Comparison of ENCODE assay signal across 10 cellular contexts in the genomic region with DNA sequence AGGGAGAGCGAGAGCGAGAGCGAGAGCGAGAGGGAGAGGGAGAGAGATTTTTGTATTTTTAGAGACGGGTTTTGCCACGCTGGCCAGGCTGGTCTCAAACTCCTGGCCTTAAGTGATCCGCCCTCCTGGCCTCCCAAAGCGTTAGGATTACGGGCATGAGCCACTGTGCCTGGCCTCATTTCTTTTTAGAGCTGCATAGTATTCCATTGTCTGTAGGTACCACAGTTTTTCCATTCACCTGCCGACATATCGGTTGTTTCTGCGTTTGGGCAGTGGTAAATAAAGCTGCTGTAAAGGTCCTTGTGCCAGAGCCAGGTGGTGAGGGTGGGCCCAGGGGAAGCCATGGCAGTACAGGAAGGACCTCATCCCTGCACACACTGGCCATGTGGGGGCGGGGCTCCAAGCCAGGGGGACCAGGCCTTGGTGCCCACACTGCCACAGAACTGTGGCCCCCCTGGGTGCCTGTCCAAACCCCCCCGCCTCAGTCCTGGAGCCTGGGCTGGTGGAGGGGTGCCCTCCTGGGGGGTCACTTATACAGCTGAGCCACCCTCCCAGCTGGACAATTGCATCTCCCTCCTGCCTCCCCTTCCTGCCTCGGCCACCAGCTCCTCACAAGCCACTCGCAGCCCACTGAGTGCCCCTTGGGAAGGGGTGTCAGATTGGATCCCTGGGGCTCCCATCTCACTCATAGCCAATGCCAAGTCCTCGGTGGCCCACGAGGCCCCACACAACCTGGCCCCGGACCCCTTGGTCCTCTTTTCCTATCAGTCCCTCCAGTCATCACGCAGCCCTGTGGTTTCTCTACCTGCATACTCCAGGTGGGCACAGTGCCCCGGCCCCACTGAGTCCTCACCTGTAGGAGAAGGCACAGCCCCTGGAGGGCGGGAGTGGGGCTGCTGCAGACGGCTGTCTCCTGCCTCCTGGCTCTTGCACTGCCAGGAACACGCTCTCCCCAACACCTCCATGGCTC. TPM values are rescaled to one million over a fixed set of nuclear protein-coding genes. Genes with fewer than 3 reads are reported as not detected.
A peak's percentile ranks its signal among the peaks of the same experiment; 100 is the strongest.
DNase-seq lines count a peak whose midpoint lies in the region; ATAC-seq, FAIRE-seq and TF ChIP-seq lines count a peak whose summit lies in the region.
"Had no signal": no experiment of that assay in that cellular context is flagged by ENCODE, and none has a peak within 500 bp of the region (broad histone marks: within the 10 kb centered on the region; RNA-seq: fewer than 3 reads in every experiment).

No MANE protein-coding gene starts in this region.

- H3K4me3 ChIP-seq in OCI-LY7 (ENCODE audit: low read depth, low read length, poor library complexity, severe bottlenecking) (no peak overlapping the region), endothelial cell of umbilical vein (replicated peaks in 1 of 3; ENCODE audit: insufficient read depth in 1 of 3, low read depth in 1 of 3, low read length in 3 of 3) (no peak overlapping the region), trophoblast cell (ENCODE audit: low read depth, low read length) (no peak overlapping the region), MM.1S (ENCODE audit: low read length) (no peak overlapping the region)

- peak overlapping the region; percentile 83 for H3K4me3 Mint-ChIP-seq in activated CD8-positive, alpha-beta memory T cell treated with anti-CD3 and anti-CD28 coated beads, Interleukin-2, amount 10 ng/mL, durations not matched to agents 7 days and 5 days

- H2AK5ac ChIP-seq in trophoblast cell (ENCODE audit: low read length) = no peak overlapping the region

- H3K9me2 ChIP-seq in OCI-LY7 (ENCODE audit: insufficient read depth, low read length) (no peaks in the 10 kb centered on the region), MM.1S (replicated peaks; ENCODE audit: insufficient read depth, low read length) (no peaks in the 10 kb centered on the region)

- H3K79me2 ChIP-seq in OCI-LY7 (ENCODE audit: insufficient read depth, low read depth, low read length) (peaks cover 25% of the 10 kb centered on the region), endothelial cell of umbilical vein (ENCODE audit: control insufficient read depth, insufficient read depth, low read length) (peaks cover 24% of the 10 kb centered on the region), trophoblast cell (ENCODE audit: control insufficient read depth, insufficient read depth, low read length, poor library complexity) (peaks cover 11% of the 10 kb centered on the region), MM.1S (ENCODE audit: low read length) (peaks cover 16% of the 10 kb centered on the region)

- no peak overlapping the region for H2BK120ac ChIP-seq in trophoblast cell (ENCODE audit: insufficient read depth, low read length, poor library complexity)

- no peak overlapping the region for H2BK12ac ChIP-seq in trophoblast cell (ENCODE audit: low read length)

- CTCF ChIA-PET in activated CD8-positive, alpha-beta memory T cell treated with anti-CD3 and anti-CD28 coated beads, Interleukin-2, amount 10 ng/mL, durations not matched to agents 7 days and 5 days (lab: Charles Lee) = no interaction called here
- CTCF ChIA-PET in OCI-LY7 (lab: Charles Lee; ENCODE audit: unreplicated experiment) = no interaction called here
- CTCF ChIA-PET in endothelial cell of umbilical vein (lab: Charles Lee) = interaction anchor here (0.7 to 1.2 kb wide), 2 partner anchors 22 to 91 kb away, joined by 4 read pairs; a partner anchor contains a TSS

- no peak for ATAC-seq in activated CD8-positive, alpha-beta memory T cell treated with anti-CD3 and anti-CD28 coated beads, Interleukin-2, amount 10 ng/mL, durations not matched to agents 7 days and 5 days

- intact Hi-C loops in OCI-LY7 (cut with micrococcal nuclease; ENCODE audit: unreplicated experiment) = loop anchor here (2.0 to 10.0 kb wide), 2 partner anchors 33 to 137 kb away; a partner anchor contains a TSS
- intact Hi-C loops in endothelial cell of umbilical vein (cut with micrococcal nuclease) = loop anchor here (2.0 kb wide), 1 partner anchor 15 kb away; no protein-coding TSS in a partner anchor

- DNase-seq in activated CD8-positive, alpha-beta memory T cell treated with anti-CD3 and anti-CD28 coated beads, Interleukin-2, amount 10 ng/mL, durations not matched to agents 7 days and 5 days = no peak
- DNase-seq in activated CD8-positive, alpha-beta memory T cell treated with anti-CD3 and anti-CD28 coated beads, Interleukin-2, amount 50 U/mL, for 4 hours = no peak
- DNase-seq in OCI-LY7 (ENCODE audit: low spot score) (no peak), endothelial cell of umbilical vein (ENCODE audit: low read depth, low spot score) (no peak), trophoblast cell (no peak), MM.1S (no peak), D341Med (ENCODE audit: low spot score) (no peak), SKM-1 (lab: John Stamatoyannopoulos, UW; ENCODE audit: unreplicated experiment) (no peak)
- DNase-seq: cortex of kidney, NCI-H524 treated with DMSO at 0.1 percent for 48 hours had no signal

- no peaks in the 10 kb centered on the region for H3K9me1 ChIP-seq in endothelial cell of umbilical vein (replicated peaks; ENCODE audit: control insufficient read depth, extremely low read depth, insufficient read depth, low read length)

- H4K8ac ChIP-seq in trophoblast cell (ENCODE audit: low read depth, low read length) = peak overlapping the region; percentile 21

- POLR2A ChIA-PET in OCI-LY7 (lab: Charles Lee) (no interaction called here), endothelial cell of umbilical vein (lab: Charles Lee) (no interaction called here)

- no peak overlapping the region for H4K12ac ChIP-seq in trophoblast cell (ENCODE audit: low read depth, low read length)

- BruUV-seq in OCI-LY7 (replicated peaks; lab: Mats Ljungman, UMichigan) = no TSS peak
- BruUV-seq in endothelial cell of umbilical vein (replicated peaks; lab: Mats Ljungman, UMichigan) = no TSS peak

- H3K4me2 ChIP-seq in OCI-LY7 (ENCODE audit: low read length) = peak overlapping the region; percentile 96
- H3K4me2 ChIP-seq in endothelial cell of umbilical vein (ENCODE audit: insufficient read depth, low read length) = no peak overlapping the region
- no peak overlapping the region for H3K4me2 ChIP-seq in trophoblast cell (ENCODE audit: low read length)
- H3K4me2 ChIP-seq in MM.1S (ENCODE audit: low read depth, low read length) = no peak overlapping the region

- no peak overlapping the region for H3K18ac ChIP-seq in trophoblast cell (ENCODE audit: low read length)

- no peaks in the 10 kb centered on the region for H3K27me3 Mint-ChIP-seq in activated CD8-positive, alpha-beta memory T cell treated with anti-CD3 and anti-CD28 coated beads, Interleukin-2, amount 10 ng/mL, durations not matched to agents 7 days and 5 days

- dilution Hi-C loops in endothelial cell of umbilical vein (cut with MboI; ENCODE audit: extremely low pct_ligation_motif_present, low sequenced_read_pairs) = no loop called here

- no peak overlapping the region for H3K14ac ChIP-seq in trophoblast cell (ENCODE audit: low read length)

- no peak overlapping the region for H4K91ac ChIP-seq in trophoblast cell (ENCODE audit: low read depth, low read length)

- H4K20me1 ChIP-seq in OCI-LY7 (ENCODE audit: insufficient read depth, low read length) = peaks cover 4% of the 10 kb centered on the region; the same call in 1 of the 2 replicates
- no peaks in the 10 kb centered on the region for H4K20me1 ChIP-seq in endothelial cell of umbilical vein (replicated peaks; ENCODE audit: control insufficient read depth, extremely low read depth, insufficient read depth, low read length)
- H4K20me1 ChIP-seq in MM.1S (ENCODE audit: insufficient read depth, low read length) = no peaks in the 10 kb centered on the region

- H3K23ac ChIP-seq in trophoblast cell (ENCODE audit: low read length) = no peak overlapping the region

- H3K36me3 Mint-ChIP-seq in activated CD8-positive, alpha-beta memory T cell treated with anti-CD3 and anti-CD28 coated beads, Interleukin-2, amount 10 ng/mL, durations not matched to agents 7 days and 5 days = peaks cover 7% of the 10 kb centered on the region

- peaks cover 25% of the 10 kb centered on the region for H3K4me1 Mint-ChIP-seq in activated CD8-positive, alpha-beta memory T cell treated with anti-CD3 and anti-CD28 coated beads, Interleukin-2, amount 10 ng/mL, durations not matched to agents 7 days and 5 days

- H3K9me3 Mint-ChIP-seq in activated CD8-positive, alpha-beta memory T cell treated with anti-CD3 and anti-CD28 coated beads, Interleukin-2, amount 10 ng/mL, durations not matched to agents 7 days and 5 days (ENCODE audit: low read depth) = no peaks in the 10 kb centered on the region

- H3K27ac ChIP-seq in OCI-LY7 (ENCODE audit: low read depth, low read length, poor library complexity, severe bottlenecking) (no peak overlapping the region), endothelial cell of umbilical vein (ENCODE audit: insufficient read depth, low read depth, low read length) (no peak overlapping the region), trophoblast cell (ENCODE audit: low read depth, low read length) (no peak overlapping the region), MM.1S (ENCODE audit: low read length) (no peak overlapping the region)

- H3K4ac ChIP-seq in trophoblast cell (ENCODE audit: low read depth, low read length) = no peak overlapping the region

- no peak for FAIRE-seq in endothelial cell of umbilical vein (lab: Jason Lieb, UNC)

- H2BK5ac ChIP-seq in trophoblast cell (ENCODE audit: low read depth, low read length, poor library complexity) = no peak overlapping the region

- no peaks in the 10 kb centered on the region for H3K27me3 ChIP-seq in endothelial cell of umbilical vein (ENCODE audit: control insufficient read depth in 2 of 2, insufficient read depth in 2 of 2, low read length in 2 of 2)
- no peaks in the 10 kb centered on the region for H3K27me3 ChIP-seq in trophoblast cell (ENCODE audit: insufficient read depth, low read length)
- H3K27me3 ChIP-seq in MM.1S (replicated peaks; ENCODE audit: insufficient read depth, low read length) = no peaks in the 10 kb centered on the region

- H2AFZ ChIP-seq in OCI-LY7 (ENCODE audit: low read length) (no peak overlapping the region), endothelial cell of umbilical vein (ENCODE audit: low read depth, low read length) (peak overlapping the region; percentile 62), trophoblast cell (ENCODE audit: insufficient read depth, low read length, poor library complexity) (no peak overlapping the region), MM.1S (ENCODE audit: low read length) (no peak overlapping the region)

- H3K9ac ChIP-seq in endothelial cell of umbilical vein (replicated peaks; ENCODE audit: extremely low read depth, insufficient read depth, low read length) (no peak overlapping the region), trophoblast cell (ENCODE audit: low read length) (no peak overlapping the region), MM.1S (ENCODE audit: low read length) (no peak overlapping the region)

- H3K79me1 ChIP-seq in trophoblast cell (ENCODE audit: low read length) = peaks cover 9% of the 10 kb centered on the region

- no CpG with 5 or more reads among the region's 24 CpGs for WGBS in trophoblast cell (ENCODE audit: extremely low coverage, insufficient coverage, insufficient read length)

- H3F3A ChIP-seq in MM.1S (ENCODE audit: insufficient read depth, low read length) = 0 out of 2 replicates have a peak, but pooled peaks cover 6% of the 10 kb centered on the region

- TF ChIP-seq CTCF in OCI-LY7 (conservative IDR thresholded peaks at IDR 0.05; ENCODE audit: low read length) = no peak
- no peak for TF ChIP-seq CTCF in endothelial cell of umbilical vein (IDR thresholded peaks at IDR 0.05; ENCODE audit: extremely low read depth in 1 of 2, insufficient read depth in 1 of 2, low read depth in 1 of 2, low read length in 2 of 2)
- TF ChIP-seq CTCF in MM.1S (IDR thresholded peaks at IDR 0.05; ENCODE audit: low read length) = no peak

- H3K36me3 ChIP-seq in OCI-LY7 (ENCODE audit: insufficient read depth, low read length) (peaks cover 23% of the 10 kb centered on the region), endothelial cell of umbilical vein (ENCODE audit: control insufficient read depth in 2 of 2, extremely low read depth in 1 of 2, insufficient read depth in 2 of 2, low read length in 2 of 2) (peaks cover 4 to 8% of the 10 kb centered on the region in 2 experiments), trophoblast cell (ENCODE audit: control insufficient read depth in 1 of 2, insufficient read depth in 2 of 2, low read length in 2 of 2) (peaks cover 16% of the 10 kb centered on the region in 2 experiments), MM.1S (replicated peaks; ENCODE audit: insufficient read depth, low read length) (no peaks in the 10 kb centered on the region)

- H3K4me1 ChIP-seq in OCI-LY7 (ENCODE audit: insufficient read depth, low read length, poor library complexity, severe bottlenecking) (peaks cover 40% of the 10 kb centered on the region), endothelial cell of umbilical vein (ENCODE audit: control insufficient read depth, extremely low read depth, insufficient read depth, low read length) (peaks cover 8% of the 10 kb centered on the region), trophoblast cell (ENCODE audit: control insufficient read depth in 1 of 2, insufficient read depth in 2 of 2, low read length in 2 of 2) (peaks cover 2 to 6% of the 10 kb centered on the region in 2 experiments), MM.1S (ENCODE audit: low read length) (peaks cover 5% of the 10 kb centered on the region)

- TF ChIP-seq POLR2A in endothelial cell of umbilical vein (IDR thresholded peaks at IDR 0.05; ENCODE audit: low read depth, low read length) = no peak

- no peak overlapping the region for H3K27ac Mint-ChIP-seq in activated CD8-positive, alpha-beta memory T cell treated with anti-CD3 and anti-CD28 coated beads, Interleukin-2, amount 10 ng/mL, durations not matched to agents 7 days and 5 days

- H3K9me3 ChIP-seq in OCI-LY7 (ENCODE audit: low read length) (no peaks in the 10 kb centered on the region), endothelial cell of umbilical vein (replicated peaks; ENCODE audit: control insufficient read depth, insufficient read depth, low read length) (no peaks in the 10 kb centered on the region), trophoblast cell (ENCODE audit: insufficient read depth, low read depth, low read length) (peaks cover 2% of the 10 kb centered on the region), MM.1S (replicated peaks; ENCODE audit: insufficient read depth, low read length) (no peaks in the 10 kb centered on the region)

RNA-seq across cellular contexts. Expression of a gene that starts 1.7 kb away (rescaled TPM):
- total RNA-seq in activated CD8-positive, alpha-beta memory T cell treated with anti-CD3 and anti-CD28 coated beads, Interleukin-2, amount 10 ng/mL, durations not matched to agents 7 days and 5 days = 10 to 100 TPM; 64.2 to 69.3 TPM
- 38.4 and 43.5 TPM in 2 replicates for total RNA-seq in OCI-LY7 (2014; rRNA removed; shearing (Covaris generic))
- total RNA-seq in OCI-LY7 (2022) (58.9 and 78.3 TPM in 2 replicates), endothelial cell of umbilical vein (47.9 and 52.2 TPM in 2 replicates)
- polyA plus RNA-seq in endothelial cell of umbilical vein = 29.0 and 33.9 TPM in 2 replicates
- polyA plus RNA-seq in endothelial cell of umbilical vein (2011; cell fraction: cytosol; rRNA removed) = 29.9 and 35.4 TPM in 2 replicates
- 44.9 and 59.3 TPM in 2 replicates for polyA plus RNA-seq in endothelial cell of umbilical vein (2011; cell fraction: nucleus; rRNA removed)
- polyA plus RNA-seq in endothelial cell of umbilical vein (2012) = 35.1 and 37.5 TPM in 2 replicates
- polyA minus RNA-seq in endothelial cell of umbilical vein = 27.6 and 33.4 TPM in 2 replicates
- polyA minus RNA-seq in endothelial cell of umbilical vein (2011; cell fraction: cytosol; rRNA and poly(A)+ RNA removed) = 34.2 TPM
- 18.0 and 21.9 TPM in 2 replicates for polyA minus RNA-seq in endothelial cell of umbilical vein (2011; cell fraction: nucleus; rRNA and poly(A)+ RNA removed)
- 33.0 and 33.3 TPM in 2 replicates for polyA plus RNA-seq in trophoblast cell (2013)

RNA-seq across cellular contexts. Expression of a gene that starts 22.3 kb away (rescaled TPM):
- total RNA-seq in activated CD8-positive, alpha-beta memory T cell treated with anti-CD3 and anti-CD28 coated beads, Interleukin-2, amount 10 ng/mL, durations not matched to agents 7 days and 5 days = 10 to 100 TPM; 54.1 to 68.0 TPM
- 13.5 and 20.7 TPM in 2 replicates for total RNA-seq in OCI-LY7 (2014; rRNA removed; shearing (Covaris generic))
- total RNA-seq in OCI-LY7 (2022) (56.2 and 59.7 TPM in 2 replicates), endothelial cell of umbilical vein (57.3 and 57.7 TPM in 2 replicates)
- 7.5 and 9.0 TPM in 2 replicates for polyA plus RNA-seq in endothelial cell of umbilical vein
- polyA plus RNA-seq in endothelial cell of umbilical vein (2011; cell fraction: cytosol; rRNA removed) = 11.3 and 12.5 TPM in 2 replicates
- 40.5 and 41.9 TPM in 2 replicates for polyA plus RNA-seq in endothelial cell of umbilical vein (2011; cell fraction: nucleus; rRNA removed)
- 29.5 and 31.8 TPM in 2 replicates for polyA plus RNA-seq in endothelial cell of umbilical vein (2012)
- polyA minus RNA-seq in endothelial cell of umbilical vein = 27.4 and 28.0 TPM in 2 replicates
- polyA minus RNA-seq in endothelial cell of umbilical vein (2011; cell fraction: cytosol; rRNA and poly(A)+ RNA removed) = 8.7 TPM
- polyA minus RNA-seq in endothelial cell of umbilical vein (2011; cell fraction: nucleus; rRNA and poly(A)+ RNA removed) = 33.7 and 36.9 TPM in 2 replicates
- polyA plus RNA-seq in trophoblast cell (2013) = 25.4 and 26.9 TPM in 2 replicates

RNA-seq across cellular contexts. Expression of a gene that starts 33.0 kb away (rescaled TPM):
- total RNA-seq in activated CD8-positive, alpha-beta memory T cell treated with anti-CD3 and anti-CD28 coated beads, Interleukin-2, amount 10 ng/mL, durations not matched to agents 7 days and 5 days = 10 to 100 TPM; 20.2 to 24.4 TPM
- total RNA-seq in OCI-LY7 (2014; rRNA removed; shearing (Covaris generic)) = 1.9 and 4.3 TPM in 2 replicates
- total RNA-seq in OCI-LY7 (2022) = 15.5 and 15.6 TPM in 2 replicates
- 37.8 and 38.2 TPM in 2 replicates for total RNA-seq in endothelial cell of umbilical vein
- 14.4 and 17.8 TPM in 2 replicates for polyA plus RNA-seq in endothelial cell of umbilical vein
- 8.3 and 10.6 TPM in 2 replicates for polyA plus RNA-seq in endothelial cell of umbilical vein (2011; cell fraction: cytosol; rRNA removed)
- 82.5 and 115 TPM in 2 replicates for polyA plus RNA-seq in endothelial cell of umbilical vein (2011; cell fraction: nucleus; rRNA removed)
- polyA plus RNA-seq in endothelial cell of umbilical vein (2012) = 20.3 and 26.8 TPM in 2 replicates
- polyA minus RNA-seq in endothelial cell of umbilical vein = 16.0 and 18.6 TPM in 2 replicates
- 25.3 TPM for polyA minus RNA-seq in endothelial cell of umbilical vein (2011; cell fraction: cytosol; rRNA and poly(A)+ RNA removed)
- 22.0 and 50.1 TPM in 2 replicates for polyA minus RNA-seq in endothelial cell of umbilical vein (2011; cell fraction: nucleus; rRNA and poly(A)+ RNA removed)
- polyA plus RNA-seq in trophoblast cell (2013) = 74.0 and 74.9 TPM in 2 replicates
